ENCODE assay signal across 17 cellular contexts in genomic region chr20:540391-541201, GRCh38. TPM values are rescaled to one million over a fixed set of nuclear protein-coding genes. Genes with fewer than 3 reads are reported as not detected.
DNase-seq lines count a peak whose midpoint lies in the region; ATAC-seq and TF ChIP-seq lines count a peak whose summit lies in the region.
"Had no signal": no experiment of that assay in that cellular context is flagged by ENCODE, and none has a peak within 500 bp of the region (broad histone marks: within the 10 kb centered on the region; RNA-seq: fewer than 3 reads in every experiment).

No MANE protein-coding gene starts in this region.

- peaks cover 80% of the 10 kb centered on the region for H3K79me2 ChIP-seq in KMS-11 (ENCODE audit: insufficient read depth, low read depth)

- no peak overlapping the region for H3K9ac ChIP-seq in KMS-11

- no peaks in the 10 kb centered on the region for H3K27me3 ChIP-seq in CD4-positive, CD25-positive, alpha-beta regulatory T cell (ENCODE audit: control insufficient read depth, insufficient read depth, low read length)
- H3K27me3 ChIP-seq in KMS-11 (ENCODE audit: insufficient read depth, low read depth) (no peaks in the 10 kb centered on the region), spleen (replicated peaks in 1 of 7) (no peaks in the 10 kb centered on the region)
- H3K27me3 ChIP-seq: cardiac muscle cell had no signal

- TF ChIP-seq CTCF in KMS-11 (conservative IDR thresholded peaks at IDR 0.05; ENCODE audit: low read depth, low read length) (no peak), brain (conservative IDR thresholded peaks at IDR 0.05) (no peak), nephron (IDR thresholded peaks at IDR 0.05; ENCODE audit: unreplicated experiment in 3 of 3) (no peak), spleen (IDR thresholded peaks at IDR 0.05 in 8 of 11, conservative IDR thresholded peaks at IDR 0.05 in 3 of 11) (no peak)

- peaks cover 44% of the 10 kb centered on the region for H3K4me1 ChIP-seq in CD4-positive, CD25-positive, alpha-beta regulatory T cell (ENCODE audit: control insufficient read depth, insufficient read depth, low read length, poor library complexity, severe bottlenecking)
- peaks cover 37% of the 10 kb centered on the region for H3K4me1 ChIP-seq in KMS-11 (ENCODE audit: low read depth, poor library complexity, severe bottlenecking)
- H3K4me1 ChIP-seq in spleen: peaks cover 37 to 84% (median 78%) of the 10 kb centered on the region in 6 donors

- H3K9me3 Mint-ChIP-seq in CD4-positive, CD25-positive, alpha-beta regulatory T cell: peaks cover 0 to 5% (median 0%) of the 10 kb centered on the region in 7 donors
- H3K9me3 Mint-ChIP-seq in brain (peaks cover 18 to 34% (median 27%) of the 10 kb centered on the region in 5 experiments), nephron (peaks cover 9% of the 10 kb centered on the region)

- WGBS in spleen, 5 donors: 90 to 99% (median 97%) methylated on average over 3 of the region's 3 CpGs

- ATAC-seq in CD4-positive, CD25-positive, alpha-beta regulatory T cell (ENCODE audit: low read depth in 2 of 2): no peak
- ATAC-seq in GM19023 (IDR thresholded peaks at IDR 0.05; ENCODE audit: unreplicated experiment): no peak

- peak overlapping the region; percentile 16 for H3K4me3 ChIP-seq in CD4-positive, CD25-positive, alpha-beta regulatory T cell (ENCODE audit: low read depth, low read length)
- H3K4me3 ChIP-seq in KMS-11 (IDR thresholded peaks at IDR 0.05; ENCODE audit: insufficient read depth, low read depth, low read length) (no peak overlapping the region), spleen (no peak overlapping the region)
- H3K4me3 ChIP-seq: cardiac muscle cell, skin epidermis had no signal

- peaks cover 0 to 5% of the 10 kb centered on the region in 2 experiments for H3K9me3 ChIP-seq in CD4-positive, CD25-positive, alpha-beta regulatory T cell (ENCODE audit: control insufficient read depth in 2 of 2, low read length in 2 of 2)
- peaks cover 0 to 9% (median 4%) of the 10 kb centered on the region in 8 donors for H3K9me3 ChIP-seq in spleen

- peaks cover 5% of the 10 kb centered on the region for H3K36me3 ChIP-seq in CD4-positive, CD25-positive, alpha-beta regulatory T cell (ENCODE audit: control insufficient read depth, insufficient read depth, low read length)
- H3K36me3 ChIP-seq in KMS-11 (ENCODE audit: insufficient read depth) (0 out of 2 replicates have a peak, but pooled peaks cover 6% of the 10 kb centered on the region), spleen (peaks cover 0 to 11% (median 0%) of the 10 kb centered on the region in 6 donors)
- H3K36me3 ChIP-seq: cardiac muscle cell had no signal

- H3K4me1 Mint-ChIP-seq in CD4-positive, CD25-positive, alpha-beta regulatory T cell: peaks cover 38 to 88% (median 72%) of the 10 kb centered on the region in 4 donors
- H3K4me1 Mint-ChIP-seq in brain (peaks cover 88% of the 10 kb centered on the region), nephron (peaks cover 59% of the 10 kb centered on the region)

- H3K27ac ChIP-seq in CD4-positive, CD25-positive, alpha-beta regulatory T cell (ENCODE audit: insufficient read depth, low read length, poor library complexity, severe bottlenecking): no peak overlapping the region
- H3K27ac ChIP-seq in KMS-11 (no peak overlapping the region), spleen (no peak overlapping the region)
- H3K27ac ChIP-seq: cardiac muscle cell, skin epidermis had no signal

- TF ChIP-seq POLR2A in spleen (IDR thresholded peaks at IDR 0.05): no peak

- peaks cover 20% of the 10 kb centered on the region for H3K36me3 Mint-ChIP-seq in CD4-positive, CD25-positive, alpha-beta regulatory T cell
- H3K36me3 Mint-ChIP-seq in brain: peaks cover 59% of the 10 kb centered on the region
- peaks cover 49% of the 10 kb centered on the region for H3K36me3 Mint-ChIP-seq in nephron (ENCODE audit: low read depth)

- no peak for DNase-seq in CD4-positive, CD25-positive, alpha-beta regulatory T cell
- DNase-seq in DMS79 treated with DMSO at 0.1 percent for 48 hours (lab: John Stamatoyannopoulos, UW): no peak
- no peak for DNase-seq in SIG-M5 treated with dmso at 0.1 percent for 504 hours (lab: John Stamatoyannopoulos, UW; ENCODE audit: unreplicated experiment)
- no peak for DNase-seq in spleen
- DNase-seq: activated CD8-positive, alpha-beta memory T cell treated with anti-CD3 and anti-CD28 coated beads for 24 hours; activated gamma-delta T cell; islet precursor cell; NCI-H2107; NCI-H774; occipital lobe had no signal

- H3K4me3 Mint-ChIP-seq in CD4-positive, CD25-positive, alpha-beta regulatory T cell: peak overlapping the region in 3 of 4 donors; percentile 1 to 94 (median 21)
- H3K4me3 Mint-ChIP-seq in brain (peak overlapping the region in 4 of 5 experiments; percentile 44 to 90 (median 55)), nephron (peak overlapping the region; percentile 7 to 40 (median 24))

- peak overlapping the region; percentile 75 for H3K4me2 ChIP-seq in KMS-11

- H3K27ac Mint-ChIP-seq in CD4-positive, CD25-positive, alpha-beta regulatory T cell: no peak overlapping the region
- H3K27ac Mint-ChIP-seq in brain (peak overlapping the region in 2 of 5 experiments; percentile 14), nephron (no peak overlapping the region)
- H3K27ac Mint-ChIP-seq: stimulated activated naive CD8-positive, alpha-beta T cell treated with anti-CD3 and anti-CD28 coated beads, Interleukin-15, Interleukin-2, amounts not matched to agents 100 ng/mL and 50 ng/mL, for 24 hours had no signal

- peaks cover 45% of the 10 kb centered on the region for H4K20me1 ChIP-seq in KMS-11 (ENCODE audit: insufficient read depth)

- H2AFZ ChIP-seq in KMS-11 (ENCODE audit: low read depth): no peak overlapping the region

- intact Hi-C loops in spleen (cut with DNase I; ENCODE audit: low total_unique reads): no loop called here

- H3K27me3 Mint-ChIP-seq in CD4-positive, CD25-positive, alpha-beta regulatory T cell: peaks cover 6% of the 10 kb centered on the region
- peaks cover 9% of the 10 kb centered on the region for H3K27me3 Mint-ChIP-seq in brain
- no peaks in the 10 kb centered on the region for H3K27me3 Mint-ChIP-seq in nephron (ENCODE audit: low read depth)
- H3K27me3 Mint-ChIP-seq: stimulated activated naive CD8-positive, alpha-beta T cell treated with anti-CD3 and anti-CD28 coated beads, Interleukin-15, Interleukin-2, amounts not matched to agents 100 ng/mL and 50 ng/mL, for 24 hours had no signal

RNA-seq across cellular contexts. Expression of gene CSNK2A1, which starts 3.0 kb away (rescaled TPM):
- total RNA-seq in CD4-positive, CD25-positive, alpha-beta regulatory T cell: 65.3 TPM
- 10 to 100 TPM; 49.6 to 57.5 (median 52.2) TPM for polyA plus RNA-seq in CD4-positive, CD25-positive, alpha-beta regulatory T cell
- polyA plus RNA-seq in brain (ENCODE audit: insufficient read depth, low read depth, low replicate concordance) (120 TPM), spleen (10 to 100 TPM; 16.4 to 25.6 (median 19.5) TPM)
- total RNA-seq in spleen: 10 to 100 TPM; 80.2 to 92.9 (median 88.8) TPM
